1 cellular context compared by ENCODE assay signal in genomic region chr7:27107901-27108381, GRCh38.
TF ChIP-seq lines count a peak whose summit lies in the region.

No MANE protein-coding gene starts in this region.

TF ChIP-seq in HEK293, 187 proteins besides CTCF, POLR2A, EP300 and RAD21 (continued from another document):
- TF ChIP-seq GLIS2 (tag by site-specific recombination; IDR thresholded peaks at IDR 0.05): 0 out of 2 replicates have a peak, but pooled peaks have one; percentile 30
- TF ChIP-seq ZNF544 (tag by site-specific recombination; IDR thresholded peaks at IDR 0.05): no peak
- no peak for TF ChIP-seq ZSCAN30 (tag by site-specific recombination; IDR thresholded peaks at IDR 0.05)
- no peak for TF ChIP-seq PRDM10 (tag by site-specific recombination; IDR thresholded peaks at IDR 0.05)
- peak; percentile 71; the same call in 1 of the 2 replicates for TF ChIP-seq ZNF202 (tag by site-specific recombination; IDR thresholded peaks at IDR 0.05; ENCODE audit: borderline replicate concordance)
- no peak for TF ChIP-seq ZNF132 (tag by site-specific recombination; IDR thresholded peaks at IDR 0.05; ENCODE audit: borderline replicate concordance)
- no peak for TF ChIP-seq ZNF791 (tag by site-specific recombination; IDR thresholded peaks at IDR 0.05)
- no peak for TF ChIP-seq ZNF2 (tag by site-specific recombination; IDR thresholded peaks at IDR 0.05)
TF ChIP-seq in HEK293: peak in this region for 2.
